ENCODE assay signal across 12 cellular contexts in the genomic region with DNA sequence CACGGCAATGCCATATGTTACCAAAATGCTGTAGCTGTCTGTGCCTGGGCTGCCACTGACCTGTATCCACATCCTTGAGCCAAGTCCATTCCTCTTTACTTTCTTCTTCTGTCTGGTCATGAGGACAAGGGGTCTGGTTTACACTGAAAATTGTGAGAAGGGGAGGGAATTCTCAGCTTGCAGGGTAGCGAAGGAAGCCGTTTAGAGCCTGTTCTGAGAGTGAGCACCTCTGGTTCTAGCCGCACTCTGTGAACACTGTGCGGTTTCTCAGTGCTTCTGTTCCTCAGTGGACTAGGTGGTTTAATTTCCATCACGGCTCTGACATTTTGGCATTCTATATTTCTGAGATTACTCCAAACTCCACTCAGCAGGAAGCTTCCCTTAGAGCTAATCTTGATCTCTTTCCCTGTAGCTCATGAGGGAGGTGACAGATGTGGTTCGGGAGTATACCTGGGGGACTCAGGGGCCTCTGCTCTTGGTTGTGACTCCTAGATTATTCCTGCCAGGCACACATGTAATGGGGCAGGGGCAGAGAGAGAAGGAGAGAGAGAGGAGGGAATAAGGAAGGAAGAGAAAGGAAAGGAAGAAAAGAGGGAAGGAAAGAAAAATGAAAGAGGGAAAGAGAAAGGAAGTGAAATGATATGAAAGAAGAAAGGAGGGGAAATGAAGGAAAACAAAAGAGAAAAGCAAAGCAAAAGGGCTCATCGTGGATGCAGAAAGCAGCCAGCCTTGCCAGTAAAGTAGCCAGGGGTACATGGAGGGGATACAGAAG. TPM values are rescaled to one million over a fixed set of nuclear protein-coding genes. Genes with fewer than 3 reads are reported as not detected.
A peak's percentile ranks its signal among the peaks of the same experiment; 100 is the strongest.
DNase-seq lines count a peak whose midpoint lies in the region; ATAC-seq and FAIRE-seq lines count a peak whose summit lies in the region.
"Had no signal": no experiment of that assay in that cellular context is flagged by ENCODE, and none has a peak within 500 bp of the region (broad histone marks: within the 10 kb centered on the region; RNA-seq: fewer than 3 reads in every experiment).

No MANE protein-coding gene starts in this region.

- no peaks in the 10 kb centered on the region for H3K9me3 Mint-ChIP-seq in CD8-positive, alpha-beta memory T cell
- H3K9me3 Mint-ChIP-seq in activated T-helper 17 cell treated with anti-CD3 and anti-CD28 coated beads, Interleukin-2, amount 50 U/mL, for 72 hours, result no peaks in the 10 kb centered on the region
- no peaks in the 10 kb centered on the region for H3K9me3 Mint-ChIP-seq in naive B cell

- peaks cover 81 to 85% (median 83%) of the 10 kb centered on the region in 3 donors for H3K4me1 Mint-ChIP-seq in CD8-positive, alpha-beta memory T cell
- H3K4me1 Mint-ChIP-seq in activated T-helper 17 cell treated with anti-CD3 and anti-CD28 coated beads, Interleukin-2, amount 50 U/mL, for 72 hours, result peaks cover 57% of the 10 kb centered on the region
- H3K4me1 Mint-ChIP-seq in naive B cell, result peaks cover 60 to 79% (median 72%) of the 10 kb centered on the region in 3 donors

- no peak overlapping the region for H3K27ac ChIP-seq in CD8-positive, alpha-beta memory T cell (ENCODE audit: low read depth, low read length)
- H3K27ac ChIP-seq: lower lobe of right lung had no signal

- H3K36me3 Mint-ChIP-seq in CD8-positive, alpha-beta memory T cell, result no peaks in the 10 kb centered on the region
- H3K36me3 Mint-ChIP-seq in activated T-helper 17 cell treated with anti-CD3 and anti-CD28 coated beads, Interleukin-2, amount 50 U/mL, for 72 hours (ENCODE audit: low read depth), result no peaks in the 10 kb centered on the region
- H3K36me3 Mint-ChIP-seq in naive B cell, result no peaks in the 10 kb centered on the region

- peaks cover 3% of the 10 kb centered on the region for H3K27me3 ChIP-seq in CD8-positive, alpha-beta memory T cell (ENCODE audit: insufficient read depth, low read length, poor library complexity, severe bottlenecking)

- no peaks in the 10 kb centered on the region for H3K9me3 ChIP-seq in CD8-positive, alpha-beta memory T cell (ENCODE audit: low read length)
- H3K9me3 ChIP-seq: lower lobe of right lung had no signal

- peak overlapping the region; percentile 30 to 91 (median 81) for H3K27ac Mint-ChIP-seq in CD8-positive, alpha-beta memory T cell
- H3K27ac Mint-ChIP-seq in activated T-helper 17 cell treated with anti-CD3 and anti-CD28 coated beads, Interleukin-2, amount 50 U/mL, for 72 hours, result peak overlapping the region; percentile 98
- peak overlapping the region in 5 of 6 donors; percentile 0 to 81 (median 47) for H3K27ac Mint-ChIP-seq in naive B cell

- CTCF ChIA-PET in CD8-positive, alpha-beta memory T cell (lab: Charles Lee), result interaction anchor here (0.7 to 7.1 kb wide), 13 partner anchors 10 to 82 kb away, joined by 3 to 84 read pairs (median 4); partner anchors contain the start of genes TBKBP1 and TBX21

- peak; percentile 57 for FAIRE-seq in HTR-8/SVneo (lab: Jason Lieb, UNC)

- H3K27me3 Mint-ChIP-seq in CD8-positive, alpha-beta memory T cell, result no peaks in the 10 kb centered on the region
- H3K27me3 Mint-ChIP-seq in activated T-helper 17 cell treated with anti-CD3 and anti-CD28 coated beads, Interleukin-2, amount 50 U/mL, for 72 hours, result no peaks in the 10 kb centered on the region
- H3K27me3 Mint-ChIP-seq in naive B cell, result peaks cover 5 to 44% (median 9%) of the 10 kb centered on the region in 3 donors

- DNase-seq in CD8-positive, alpha-beta memory T cell, result no peak
- no peak for DNase-seq in HTR-8/SVneo (ENCODE audit: insufficient read length, low spot score)
- DNase-seq in naive B cell, result no peak
- no peak for DNase-seq in MV-4-11 (lab: John Stamatoyannopoulos, UW)
- DNase-seq: lower lobe of right lung, NCI-H1694 treated with DMSO at 0.1 percent for 48 hours, NCI-H748 treated with DMSO at 0.1 percent for 48 hours, Right ventricle myocardium superior had no signal

- peak overlapping the region; percentile 46 to 88 (median 73) for H3K4me3 Mint-ChIP-seq in CD8-positive, alpha-beta memory T cell
- H3K4me3 Mint-ChIP-seq in activated T-helper 17 cell treated with anti-CD3 and anti-CD28 coated beads, Interleukin-2, amount 50 U/mL, for 72 hours, result peak overlapping the region; percentile 84
- peak overlapping the region in 1 of 8 donors; percentile 53 for H3K4me3 Mint-ChIP-seq in naive B cell

- no peak overlapping the region for H3K4me3 ChIP-seq in CD8-positive, alpha-beta memory T cell (ENCODE audit: low read length)
- H3K4me3 ChIP-seq: lower lobe of right lung had no signal

- POLR2A ChIA-PET in CD8-positive, alpha-beta memory T cell (lab: Charles Lee), result interaction anchor here (0.6 to 2.9 kb wide), 6 partner anchors 14 to 112 kb away, joined by 3 to 21 read pairs (median 4); partner anchors contain the start of genes LRRC46, MRPL10 and TBX21

- peak; percentile 10 for ATAC-seq in activated T-helper 17 cell treated with anti-CD3 and anti-CD28 coated beads, Interleukin-2, amount 50 U/mL, for 72 hours (replicated peaks)
- ATAC-seq in naive B cell (ENCODE audit: low read depth in 2 of 2), result no peak
- no peak for ATAC-seq in GM18520 (IDR thresholded peaks at IDR 0.05; ENCODE audit: unreplicated experiment)
- ATAC-seq in HG03520 (IDR thresholded peaks at IDR 0.05; ENCODE audit: unreplicated experiment), result no peak

- no peaks in the 10 kb centered on the region for H3K36me3 ChIP-seq in CD8-positive, alpha-beta memory T cell (ENCODE audit: insufficient read depth, low read length)
- H3K36me3 ChIP-seq: lower lobe of right lung had no signal

- peaks cover 85% of the 10 kb centered on the region for H3K4me1 ChIP-seq in CD8-positive, alpha-beta memory T cell (ENCODE audit: insufficient read depth, low read length)

RNA-seq across cellular contexts. Expression of gene TBX21, which starts 14.2 kb away (rescaled TPM):
- 10 to 100 TPM; 37.8 to 39.8 TPM for total RNA-seq in CD8-positive, alpha-beta memory T cell
- polyA plus RNA-seq in CD8-positive, alpha-beta memory T cell, result 59.6 TPM
- 10 to 100 TPM; 19.9 to 30.5 TPM for total RNA-seq in activated T-helper 17 cell treated with anti-CD3 and anti-CD28 coated beads, Interleukin-2, amount 50 U/mL, for 72 hours
- 1 to 10 TPM in 4 of 6 donors, under 1 TPM in 2; 0.11 to 2.9 (median 2.0) TPM for polyA plus RNA-seq in naive B cell (ENCODE audit: low read depth in 6 of 6)
- total RNA-seq: dermis microvascular lymphatic vessel endothelial cell had no signal

RNA-seq across cellular contexts. Expression of gene TBKBP1, which starts 24.9 kb away (rescaled TPM):
- total RNA-seq in CD8-positive, alpha-beta memory T cell, result 1 to 10 TPM; 6.6 to 6.7 TPM
- 1.8 TPM for polyA plus RNA-seq in CD8-positive, alpha-beta memory T cell
- total RNA-seq in activated T-helper 17 cell treated with anti-CD3 and anti-CD28 coated beads, Interleukin-2, amount 50 U/mL, for 72 hours, result 10 to 100 TPM in 1 of 2 donors, 1 to 10 TPM in 1; 6.3 to 10.2 TPM
- polyA plus RNA-seq in naive B cell (ENCODE audit: low read depth in 6 of 6), result under 1 TPM in 4 of 6 donors, not detected in 2; 0.09 to 0.97 (median 0.24) TPM

Comparison
In these comparisons a context has a peak if more than half of its experiments do, and no peak if none do; other contexts are left out.
1. H3K27ac Mint-ChIP-seq: peak in every context shown above with its lines; median percentile 98 in activated T-helper 17 cell treated with anti-CD3 and anti-CD28 coated beads, Interleukin-2, amount 50 U/mL, for 72 hours; 81 in CD8-positive, alpha-beta memory T cell; 47 in naive B cell.